1 cellular context compared by ENCODE assay signal in the genomic region with DNA sequence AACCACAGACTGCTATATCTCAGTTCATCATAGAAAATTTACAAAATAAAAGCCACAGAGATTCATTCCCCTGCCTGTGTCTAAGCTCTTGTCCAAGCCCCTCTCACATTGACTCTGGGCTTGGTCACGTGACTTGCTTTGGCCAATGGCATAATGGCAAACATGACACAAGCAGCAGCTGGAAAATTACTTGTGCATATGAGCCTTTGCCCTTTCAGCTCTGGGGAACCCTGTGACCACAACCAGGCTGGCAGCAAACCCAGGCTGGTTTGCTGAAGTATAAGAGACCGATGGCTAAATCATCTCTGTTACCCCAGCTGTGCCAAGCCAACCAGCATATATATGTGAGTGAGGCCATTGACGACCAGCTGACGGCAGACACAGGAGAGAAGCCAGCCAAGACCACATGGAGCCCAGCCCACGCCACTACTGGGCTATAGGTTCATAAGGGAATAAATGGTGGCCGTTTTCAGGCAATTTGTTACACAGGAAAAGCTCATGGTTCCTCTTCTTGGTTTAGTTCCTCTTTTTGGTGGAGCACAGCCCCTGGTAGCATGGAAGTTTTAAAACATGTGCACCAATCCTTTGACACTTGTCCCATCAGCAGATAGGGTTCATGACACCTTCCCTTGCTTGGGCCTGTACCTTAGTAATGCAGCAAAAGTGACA.
TF ChIP-seq lines count a peak whose summit lies in the region.

No MANE protein-coding gene starts in this region.

TF ChIP-seq in K562, 482 proteins besides CTCF, POLR2A, EP300 and RAD21 (continued from another document):
- TF ChIP-seq, protein P1, sequence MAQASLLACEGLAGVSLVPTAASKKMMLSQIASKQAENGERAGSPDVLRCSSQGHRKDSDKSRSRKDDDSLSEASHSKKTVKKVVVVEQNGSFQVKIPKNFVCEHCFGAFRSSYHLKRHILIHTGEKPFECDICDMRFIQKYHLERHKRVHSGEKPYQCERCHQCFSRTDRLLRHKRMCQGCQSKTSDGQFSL (CRISPR knock-in tag; IDR thresholded peaks at IDR 0.05): no peak
- TF ChIP-seq, protein P1 (tag; IDR thresholded peaks at IDR 0.05): no peak
- TF ChIP-seq E2F3 (CRISPR knock-in tag; IDR thresholded peaks at IDR 0.05) (no peak), MTF1 (CRISPR knock-in tag; IDR thresholded peaks at IDR 0.05; ENCODE audit: borderline replicate concordance) (no peak), ZNF551 (CRISPR knock-in tag; IDR thresholded peaks at IDR 0.05) (no peak), KLF6 (CRISPR knock-in tag; IDR thresholded peaks at IDR 0.05; ENCODE audit: borderline replicate concordance) (no peak), TOE1 (IDR thresholded peaks at IDR 0.05; ENCODE audit: borderline replicate concordance) (peak; percentile 94), TOE1 (CRISPR knock-in tag; IDR thresholded peaks at IDR 0.05; ENCODE audit: borderline replicate concordance, low read depth) (no peak), CBFA2T2 (conservative IDR thresholded peaks at IDR 0.05) (peak; percentile 75), ESRRA (IDR thresholded peaks at IDR 0.05; ENCODE audit: borderline replicate concordance, low read depth) (no peak), ZNF184 (CRISPR knock-in tag; IDR thresholded peaks at IDR 0.05) (no peak), NCOA4 (IDR thresholded peaks at IDR 0.05; ENCODE audit: partially characterized antibody) (no peak), CBFA2T3 (IDR thresholded peaks at IDR 0.05) (no peak), L3MBTL2 (IDR thresholded peaks at IDR 0.05) (peak; percentile 71; the same call in 1 of the 2 replicates), BHLHE40 (IDR thresholded peaks at IDR 0.05; ENCODE audit: low read length) (peak; percentile 26; the same call in 1 of the 2 replicates), BACH1 (tag; IDR thresholded peaks at IDR 0.05) (no peak), RAD51 (IDR thresholded peaks at IDR 0.05; ENCODE audit: borderline replicate concordance, low read depth) (peak; percentile 96)
- TF ChIP-seq, protein P2, sequence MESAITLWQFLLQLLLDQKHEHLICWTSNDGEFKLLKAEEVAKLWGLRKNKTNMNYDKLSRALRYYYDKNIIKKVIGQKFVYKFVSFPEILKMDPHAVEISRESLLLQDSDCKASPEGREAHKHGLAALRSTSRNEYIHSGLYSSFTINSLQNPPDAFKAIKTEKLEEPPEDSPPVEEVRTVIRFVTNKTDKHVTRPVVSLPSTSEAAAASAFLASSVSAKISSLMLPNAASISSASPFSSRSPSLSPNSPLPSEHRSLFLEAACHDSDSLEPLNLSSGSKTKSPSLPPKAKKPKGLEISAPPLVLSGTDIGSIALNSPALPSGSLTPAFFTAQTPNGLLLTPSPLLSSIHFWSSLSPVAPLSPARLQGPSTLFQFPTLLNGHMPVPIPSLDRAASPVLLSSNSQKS (CRISPR knock-in tag; IDR thresholded peaks at IDR 0.05): no peak
- TF ChIP-seq, protein P3, sequence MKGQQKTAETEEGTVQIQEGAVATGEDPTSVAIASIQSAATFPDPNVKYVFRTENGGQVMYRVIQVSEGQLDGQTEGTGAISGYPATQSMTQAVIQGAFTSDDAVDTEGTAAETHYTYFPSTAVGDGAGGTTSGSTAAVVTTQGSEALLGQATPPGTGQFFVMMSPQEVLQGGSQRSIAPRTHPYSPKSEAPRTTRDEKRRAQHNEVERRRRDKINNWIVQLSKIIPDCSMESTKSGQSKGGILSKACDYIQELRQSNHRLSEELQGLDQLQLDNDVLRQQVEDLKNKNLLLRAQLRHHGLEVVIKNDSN (CRISPR knock-in tag; IDR thresholded peaks at IDR 0.05): peak; percentile 82
- TF ChIP-seq, protein P4, sequence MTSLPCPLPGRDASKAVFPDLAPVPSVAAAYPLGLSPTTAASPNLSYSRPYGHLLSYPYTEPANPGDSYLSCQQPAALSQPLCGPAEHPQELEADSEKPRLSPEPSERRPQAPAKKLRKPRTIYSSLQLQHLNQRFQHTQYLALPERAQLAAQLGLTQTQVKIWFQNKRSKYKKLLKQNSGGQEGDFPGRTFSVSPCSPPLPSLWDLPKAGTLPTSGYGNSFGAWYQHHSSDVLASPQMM (CRISPR knock-in tag; IDR thresholded peaks at IDR 0.05): no peak
